In genomic region chr1:155083865-155084721, GRCh38 we compare ENCODE assay signal across 2 cellular contexts.
TF ChIP-seq lines count a peak whose summit lies in the region.

No MANE protein-coding gene starts in this region.

TF ChIP-seq in GM12878, 131 proteins besides CTCF, POLR2A, EP300 and RAD21:
- TF ChIP-seq, protein P1, sequence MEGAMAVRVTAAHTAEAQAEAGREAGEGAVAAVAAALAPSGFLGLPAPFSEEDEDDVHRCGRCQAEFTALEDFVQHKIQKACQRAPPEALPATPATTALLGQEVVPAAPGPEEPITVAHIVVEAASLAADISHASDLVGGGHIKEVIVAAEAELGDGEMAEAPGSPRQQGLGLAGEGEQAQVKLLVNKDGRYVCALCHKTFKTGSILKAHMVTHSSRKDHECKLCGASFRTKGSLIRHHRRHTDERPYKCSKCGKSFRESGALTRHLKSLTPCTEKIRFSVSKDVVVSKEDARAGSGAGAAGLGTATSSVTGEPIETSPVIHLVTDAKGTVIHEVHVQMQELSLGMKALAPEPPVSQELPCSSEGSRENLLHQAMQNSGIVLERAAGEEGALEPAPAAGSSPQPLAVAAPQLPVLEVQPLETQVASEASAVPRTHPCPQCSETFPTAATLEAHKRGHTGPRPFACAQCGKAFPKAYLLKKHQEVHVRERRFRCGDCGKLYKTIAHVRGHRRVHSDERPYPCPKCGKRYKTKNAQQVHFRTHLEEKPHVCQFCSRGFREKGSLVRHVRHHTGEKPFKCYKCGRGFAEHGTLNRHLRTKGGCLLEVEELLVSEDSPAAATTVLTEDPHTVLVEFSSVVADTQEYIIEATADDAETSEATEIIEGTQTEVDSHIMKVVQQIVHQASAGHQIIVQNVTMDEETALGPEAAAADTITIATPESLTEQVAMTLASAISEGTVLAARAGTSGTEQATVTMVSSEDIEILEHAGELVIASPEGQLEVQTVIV (IDR thresholded peaks at IDR 0.05; ENCODE audit: borderline replicate concordance, partially characterized antibody) = no peak
- TF ChIP-seq SMAD1 (IDR thresholded peaks at IDR 0.05; ENCODE audit: low read depth, partially characterized antibody) = peak; percentile 86
- TF ChIP-seq, protein P2, sequence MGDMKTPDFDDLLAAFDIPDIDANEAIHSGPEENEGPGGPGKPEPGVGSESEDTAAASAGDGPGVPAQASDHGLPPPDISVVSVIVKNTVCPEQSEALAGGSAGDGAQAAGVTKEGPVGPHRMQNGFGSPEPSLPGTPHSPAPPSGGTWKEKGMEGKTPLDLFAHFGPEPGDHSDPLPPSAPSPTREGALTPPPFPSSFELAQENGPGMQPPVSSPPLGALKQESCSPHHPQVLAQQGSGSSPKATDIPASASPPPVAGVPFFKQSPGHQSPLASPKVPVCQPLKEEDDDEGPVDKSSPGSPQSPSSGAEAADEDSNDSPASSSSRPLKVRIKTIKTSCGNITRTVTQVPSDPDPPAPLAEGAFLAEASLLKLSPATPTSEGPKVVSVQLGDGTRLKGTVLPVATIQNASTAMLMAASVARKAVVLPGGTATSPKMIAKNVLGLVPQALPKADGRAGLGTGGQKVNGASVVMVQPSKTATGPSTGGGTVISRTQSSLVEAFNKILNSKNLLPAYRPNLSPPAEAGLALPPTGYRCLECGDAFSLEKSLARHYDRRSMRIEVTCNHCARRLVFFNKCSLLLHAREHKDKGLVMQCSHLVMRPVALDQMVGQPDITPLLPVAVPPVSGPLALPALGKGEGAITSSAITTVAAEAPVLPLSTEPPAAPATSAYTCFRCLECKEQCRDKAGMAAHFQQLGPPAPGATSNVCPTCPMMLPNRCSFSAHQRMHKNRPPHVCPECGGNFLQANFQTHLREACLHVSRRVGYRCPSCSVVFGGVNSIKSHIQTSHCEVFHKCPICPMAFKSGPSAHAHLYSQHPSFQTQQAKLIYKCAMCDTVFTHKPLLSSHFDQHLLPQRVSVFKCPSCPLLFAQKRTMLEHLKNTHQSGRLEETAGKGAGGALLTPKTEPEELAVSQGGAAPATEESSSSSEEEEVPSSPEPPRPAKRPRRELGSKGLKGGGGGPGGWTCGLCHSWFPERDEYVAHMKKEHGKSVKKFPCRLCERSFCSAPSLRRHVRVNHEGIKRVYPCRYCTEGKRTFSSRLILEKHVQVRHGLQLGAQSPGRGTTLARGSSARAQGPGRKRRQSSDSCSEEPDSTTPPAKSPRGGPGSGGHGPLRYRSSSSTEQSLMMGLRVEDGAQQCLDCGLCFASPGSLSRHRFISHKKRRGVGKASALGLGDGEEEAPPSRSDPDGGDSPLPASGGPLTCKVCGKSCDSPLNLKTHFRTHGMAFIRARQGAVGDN (IDR thresholded peaks at IDR 0.05) = no peak
- peak; percentile 13; the same call in 1 of the 2 replicates for TF ChIP-seq SMC3 (IDR thresholded peaks at IDR 0.05; ENCODE audit: borderline replicate concordance, low read length)
- no peak for TF ChIP-seq PKNOX1 (IDR thresholded peaks at IDR 0.05)
- TF ChIP-seq EGR1 (IDR thresholded peaks at IDR 0.05; ENCODE audit: borderline replicate concordance in 1 of 2, low read depth in 2 of 2, low read length in 2 of 2) = peak in 1 of 2 experiments; percentile 41; a peak in 1 of 3 replicates
- TF ChIP-seq CHD2 (IDR thresholded peaks at IDR 0.05; ENCODE audit: borderline replicate concordance, low read depth, low read length) = no peak
- TF ChIP-seq BHLHE40 (IDR thresholded peaks at IDR 0.05; ENCODE audit: borderline replicate concordance in 1 of 2, low read depth in 2 of 2, low read length in 1 of 2) = peak; percentile 45 to 64; a peak in 1 of 4 replicates
- no peak for TF ChIP-seq SMARCA5 (IDR thresholded peaks at IDR 0.05)
- no peak for TF ChIP-seq BACH1 (IDR thresholded peaks at IDR 0.05; ENCODE audit: borderline replicate concordance)
- TF ChIP-seq KLF5 (IDR thresholded peaks at IDR 0.05; ENCODE audit: partially characterized antibody) = no peak
- TF ChIP-seq, protein P3, sequence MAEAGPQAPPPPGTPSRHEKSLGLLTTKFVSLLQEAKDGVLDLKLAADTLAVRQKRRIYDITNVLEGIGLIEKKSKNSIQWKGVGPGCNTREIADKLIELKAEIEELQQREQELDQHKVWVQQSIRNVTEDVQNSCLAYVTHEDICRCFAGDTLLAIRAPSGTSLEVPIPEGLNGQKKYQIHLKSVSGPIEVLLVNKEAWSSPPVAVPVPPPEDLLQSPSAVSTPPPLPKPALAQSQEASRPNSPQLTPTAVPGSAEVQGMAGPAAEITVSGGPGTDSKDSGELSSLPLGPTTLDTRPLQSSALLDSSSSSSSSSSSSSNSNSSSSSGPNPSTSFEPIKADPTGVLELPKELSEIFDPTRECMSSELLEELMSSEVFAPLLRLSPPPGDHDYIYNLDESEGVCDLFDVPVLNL (IDR thresholded peaks at IDR 0.05; ENCODE audit: low read depth, low read length) = no peak
- no peak for TF ChIP-seq RELA (IDR thresholded peaks at IDR 0.05; ENCODE audit: borderline replicate concordance, partially characterized antibody)
- TF ChIP-seq ZNF217 (IDR thresholded peaks at IDR 0.05) = no peak
- peak; percentile 44; the same call in 1 of the 3 replicates for TF ChIP-seq POU2F2 (IDR thresholded peaks at IDR 0.05; ENCODE audit: borderline replicate concordance, low read depth, low read length)
- no peak for TF ChIP-seq BRCA1 (IDR thresholded peaks at IDR 0.05; ENCODE audit: low read depth, low read length)

TF ChIP-seq in liver, 16 proteins besides CTCF, POLR2A, EP300 and RAD21:
- TF ChIP-seq SP1 (IDR thresholded peaks at IDR 0.05) (no peak), YY1 (IDR thresholded peaks at IDR 0.05) (peak; percentile 5)
TF ChIP-seq in liver: peak in this region for 1.
